ENCODE assay signal across 8 cellular contexts in genomic region chr17:9644910-9645751, GRCh38. TPM values are rescaled to one million over a fixed set of nuclear protein-coding genes. Genes with fewer than 3 reads are reported as not detected.
DNase-seq lines count a peak whose midpoint lies in the region; ATAC-seq and TF ChIP-seq lines count a peak whose summit lies in the region.

A gene with protein sequence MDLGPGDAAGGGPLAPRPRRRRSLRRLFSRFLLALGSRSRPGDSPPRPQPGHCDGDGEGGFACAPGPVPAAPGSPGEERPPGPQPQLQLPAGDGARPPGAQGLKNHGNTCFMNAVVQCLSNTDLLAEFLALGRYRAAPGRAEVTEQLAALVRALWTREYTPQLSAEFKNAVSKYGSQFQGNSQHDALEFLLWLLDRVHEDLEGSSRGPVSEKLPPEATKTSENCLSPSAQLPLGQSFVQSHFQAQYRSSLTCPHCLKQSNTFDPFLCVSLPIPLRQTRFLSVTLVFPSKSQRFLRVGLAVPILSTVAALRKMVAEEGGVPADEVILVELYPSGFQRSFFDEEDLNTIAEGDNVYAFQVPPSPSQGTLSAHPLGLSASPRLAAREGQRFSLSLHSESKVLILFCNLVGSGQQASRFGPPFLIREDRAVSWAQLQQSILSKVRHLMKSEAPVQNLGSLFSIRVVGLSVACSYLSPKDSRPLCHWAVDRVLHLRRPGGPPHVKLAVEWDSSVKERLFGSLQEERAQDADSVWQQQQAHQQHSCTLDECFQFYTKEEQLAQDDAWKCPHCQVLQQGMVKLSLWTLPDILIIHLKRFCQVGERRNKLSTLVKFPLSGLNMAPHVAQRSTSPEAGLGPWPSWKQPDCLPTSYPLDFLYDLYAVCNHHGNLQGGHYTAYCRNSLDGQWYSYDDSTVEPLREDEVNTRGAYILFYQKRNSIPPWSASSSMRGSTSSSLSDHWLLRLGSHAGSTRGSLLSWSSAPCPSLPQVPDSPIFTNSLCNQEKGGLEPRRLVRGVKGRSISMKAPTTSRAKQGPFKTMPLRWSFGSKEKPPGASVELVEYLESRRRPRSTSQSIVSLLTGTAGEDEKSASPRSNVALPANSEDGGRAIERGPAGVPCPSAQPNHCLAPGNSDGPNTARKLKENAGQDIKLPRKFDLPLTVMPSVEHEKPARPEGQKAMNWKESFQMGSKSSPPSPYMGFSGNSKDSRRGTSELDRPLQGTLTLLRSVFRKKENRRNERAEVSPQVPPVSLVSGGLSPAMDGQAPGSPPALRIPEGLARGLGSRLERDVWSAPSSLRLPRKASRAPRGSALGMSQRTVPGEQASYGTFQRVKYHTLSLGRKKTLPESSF (plus strand): TSS chr17:9645517. CDS start chr17:9645633, 116 bp downstream.

- DNase-seq in ELF-1 (ENCODE audit: low read depth, low spot score) (peak; percentile 88), UCSD-AML1 (lab: John Stamatoyannopoulos, UW; ENCODE audit: unreplicated experiment) (peak; percentile 64), epithelial cell of esophagus (ENCODE audit: low read depth) (peak; percentile 84), vagina (ENCODE audit: extremely low spot score in 2 of 2) (no peak)
- peak in 1 of 9 donors; percentile 1 for DNase-seq in naive thymus-derived CD4-positive, alpha-beta T cell

- peak within 1 kb of the TSS in 1 of 9 donors; percentile 46 for H3K27ac Mint-ChIP-seq in naive thymus-derived CD4-positive, alpha-beta T cell

- ATAC-seq in naive thymus-derived CD4-positive, alpha-beta T cell, result peak; percentile 54
- no peak for ATAC-seq in GM21786 (IDR thresholded peaks at IDR 0.05; ENCODE audit: unreplicated experiment)
- ATAC-seq in HG02870 (IDR thresholded peaks at IDR 0.05; ENCODE audit: unreplicated experiment), result no peak

- POLR2A ChIA-PET in naive thymus-derived CD4-positive, alpha-beta T cell (lab: Charles Lee), result no interaction called here

- H3K4me3 ChIP-seq in HUES6 (ENCODE audit: low read depth, low read length), result peak within 1 kb of the TSS; percentile 71
- peak within 1 kb of the TSS; percentile 71 for H3K4me3 ChIP-seq in epithelial cell of esophagus (ENCODE audit: low read length)
- peak within 1 kb of the TSS; percentile 43 for H3K4me3 ChIP-seq in naive thymus-derived CD4-positive, alpha-beta T cell (ENCODE audit: low read length)
- peak within 1 kb of the TSS; percentile 53 to 57 for H3K4me3 ChIP-seq in vagina

- peaks cover 0 to 4% (median 0%) of the 10 kb centered on the region in 11 donors for H3K9me3 Mint-ChIP-seq in naive thymus-derived CD4-positive, alpha-beta T cell

- H3K9ac ChIP-seq in HUES6 (ENCODE audit: low read length), result peak within 1 kb of the TSS; percentile 81

- peaks cover 0 to 21% (median 15%) of the 10 kb centered on the region in 7 donors for H3K4me1 Mint-ChIP-seq in naive thymus-derived CD4-positive, alpha-beta T cell

- H3K4me1 ChIP-seq in HUES6 (ENCODE audit: control insufficient read depth, insufficient read depth, low read length) (peaks cover 12% of the 10 kb centered on the region), vagina (peaks cover 20% of the 10 kb centered on the region)
- H3K4me1 ChIP-seq in naive thymus-derived CD4-positive, alpha-beta T cell (ENCODE audit: control insufficient read depth in 2 of 2, insufficient read depth in 2 of 2, low read length in 2 of 2), result peaks cover 0 to 3% of the 10 kb centered on the region in 2 donors

- TF ChIP-seq CTCF in epithelial cell of esophagus (IDR thresholded peaks at IDR 0.05; ENCODE audit: insufficient read depth, low read depth, low read length, missing control alignments), result no peak
- no peak for TF ChIP-seq CTCF in vagina (IDR thresholded peaks at IDR 0.05)

- H3K27me3 ChIP-seq in HUES6 (ENCODE audit: control insufficient read depth, insufficient read depth, low read length), result peaks cover 10% of the 10 kb centered on the region
- H3K27me3 ChIP-seq in naive thymus-derived CD4-positive, alpha-beta T cell (ENCODE audit: control insufficient read depth in 2 of 2, insufficient read depth in 2 of 2, low read length in 2 of 2), result peaks cover 0 to 14% of the 10 kb centered on the region in 2 donors
- H3K27me3 ChIP-seq in vagina, result no peaks in the 10 kb centered on the region

- TF ChIP-seq POLR2A in vagina (IDR thresholded peaks at IDR 0.05), result no peak

- H3K27me3 Mint-ChIP-seq in naive thymus-derived CD4-positive, alpha-beta T cell, result peaks cover 54 to 59% (median 56%) of the 10 kb centered on the region in 5 donors

- H3K36me3 ChIP-seq in HUES6 (ENCODE audit: control insufficient read depth, insufficient read depth, low read length), result no peaks in the 10 kb centered on the region
- H3K36me3 ChIP-seq in naive thymus-derived CD4-positive, alpha-beta T cell (ENCODE audit: control insufficient read depth in 2 of 3, insufficient read depth in 3 of 3, low read length in 3 of 3), result no peaks in the 10 kb centered on the region
- no peaks in the 10 kb centered on the region for H3K36me3 ChIP-seq in vagina

- H3K9me3 ChIP-seq in HUES6 (ENCODE audit: control insufficient read depth, insufficient read depth, low read depth, low read length) (no peaks in the 10 kb centered on the region), vagina (no peaks in the 10 kb centered on the region)
- no peaks in the 10 kb centered on the region for H3K9me3 ChIP-seq in naive thymus-derived CD4-positive, alpha-beta T cell (ENCODE audit: control insufficient read depth in 2 of 3, low read length in 3 of 3)

- peak within 1 kb of the TSS; percentile 66 to 87 (median 77) for H3K4me3 Mint-ChIP-seq in naive thymus-derived CD4-positive, alpha-beta T cell

- intact Hi-C loops in naive thymus-derived CD4-positive, alpha-beta T cell (cut with micrococcal nuclease), result no loop called here
- intact Hi-C loops in vagina (cut with DNase I), result no loop called here

- peaks cover 0 to 5% (median 0%) of the 10 kb centered on the region in 5 donors for H3K36me3 Mint-ChIP-seq in naive thymus-derived CD4-positive, alpha-beta T cell

- H3K27ac ChIP-seq in HUES6 (ENCODE audit: low read depth, low read length), result peak within 1 kb of the TSS; percentile 48
- H3K27ac ChIP-seq in naive thymus-derived CD4-positive, alpha-beta T cell (ENCODE audit: low read depth, low read length), result no peak within 1 kb of the TSS
- H3K27ac ChIP-seq in vagina, result peak within 1 kb of the TSS; percentile 17

- CTCF ChIA-PET in naive thymus-derived CD4-positive, alpha-beta T cell (lab: Charles Lee), result no interaction called here

RNA-seq across cellular contexts. Expression of the gene that starts here (rescaled TPM):
- 1 to 10 TPM in 1 of 5 experiments, under 1 TPM in 1, not detected in 3; 0.27 to 1.0 TPM for total RNA-seq in naive thymus-derived CD4-positive, alpha-beta T cell
- not detected for polyA plus RNA-seq in naive thymus-derived CD4-positive, alpha-beta T cell
- 5.6 TPM for total RNA-seq in vagina

Comparison
In these comparisons a context has a peak if more than half of its experiments do, and no peak if none do; other contexts are left out.
1. DNase-seq: peak in ELF-1 (single experiment), UCSD-AML1 (single experiment) and epithelial cell of esophagus (single experiment); none in vagina (0 of 2).
2. Peak in every context shown above with its lines, with median percentiles within 50 percentile points of each other: H3K4me3 ChIP-seq.